9 cellular contexts compared by ENCODE assay signal in genomic region chr17:74528491-74529199, GRCh38. TPM values are rescaled to one million over a fixed set of nuclear protein-coding genes. Genes with fewer than 3 reads are reported as not detected.
DNase-seq lines count a peak whose midpoint lies in the region; ATAC-seq and TF ChIP-seq lines count a peak whose summit lies in the region.
"Had no signal": no experiment of that assay in that cellular context is flagged by ENCODE, and none has a peak within 500 bp of the region (broad histone marks: within the 10 kb centered on the region; RNA-seq: fewer than 3 reads in every experiment).

No MANE protein-coding gene starts in this region.

- POLR2A ChIA-PET in activated CD4-positive, alpha-beta T cell treated with anti-CD3 and anti-CD28 coated beads for 36 hours (lab: Charles Lee) = no interaction called here

- ATAC-seq in activated CD4-positive, alpha-beta T cell treated with anti-CD3 and anti-CD28 coated beads for 36 hours = peak; percentile 44
- ATAC-seq in HG03095 (IDR thresholded peaks at IDR 0.05; ENCODE audit: unreplicated experiment) (peak; percentile 76), HG03045 (IDR thresholded peaks at IDR 0.05; ENCODE audit: unreplicated experiment) (no peak)
- ATAC-seq: A549 had no signal

- intact Hi-C loops in activated CD4-positive, alpha-beta T cell treated with anti-CD3 and anti-CD28 coated beads for 36 hours (cut with DNase I, micrococcal nuclease) = no loop called here
- intact Hi-C loops in breast epithelium (cut with DNase I; ENCODE audit: low total_unique reads) = no loop called here

- no peak for DNase-seq in activated CD4-positive, alpha-beta T cell treated with anti-CD3 and anti-CD28 coated beads for 36 hours
- no peak for DNase-seq in activated CD4-positive, alpha-beta T cell treated with anti-CD3 and anti-CD28 coated beads, Interleukin-2, amount 50 U/mL, for 1 hour
- DNase-seq in breast epithelium (ENCODE audit: low spot score in 2 of 2) (peak; percentile 8 to 27), suprapubic skin (ENCODE audit: low spot score in 2 of 2) (peak; percentile 41 to 43), nephron progenitor cell (no peak), A172 (ENCODE audit: low spot score) (no peak)

- peaks cover 7% of the 10 kb centered on the region for H3K27me3 Mint-ChIP-seq in activated CD4-positive, alpha-beta T cell treated with anti-CD3 and anti-CD28 coated beads for 36 hours
- H3K27me3 Mint-ChIP-seq in nephron progenitor cell (ENCODE audit: low read depth, poor library complexity) = peaks cover 46% of the 10 kb centered on the region

- H3K4me3 Mint-ChIP-seq in activated CD4-positive, alpha-beta T cell treated with anti-CD3 and anti-CD28 coated beads for 36 hours = no peak overlapping the region
- H3K4me3 Mint-ChIP-seq in nephron progenitor cell = no peak overlapping the region

- TF ChIP-seq POLR2A in breast epithelium (IDR thresholded peaks at IDR 0.05) = no peak
- TF ChIP-seq POLR2A in suprapubic skin (IDR thresholded peaks at IDR 0.05) = no peak

- H3K4me3 ChIP-seq in breast epithelium (no peak overlapping the region), suprapubic skin (no peak overlapping the region)
- H3K4me3 ChIP-seq: A549 had no signal

- H3K27ac ChIP-seq in breast epithelium (no peak overlapping the region), suprapubic skin (no peak overlapping the region)
- H3K27ac ChIP-seq: A549 had no signal

- H3K27ac Mint-ChIP-seq in activated CD4-positive, alpha-beta T cell treated with anti-CD3 and anti-CD28 coated beads for 36 hours = no peak overlapping the region
- H3K27ac Mint-ChIP-seq in nephron progenitor cell = no peak overlapping the region

- CTCF ChIA-PET in activated CD4-positive, alpha-beta T cell treated with anti-CD3 and anti-CD28 coated beads for 36 hours (lab: Charles Lee) = interaction anchor here (0.6 to 1.5 kb wide), 5 partner anchors 19 to 333 kb away, joined by 3 to 4 read pairs (median 3); no protein-coding TSS in a partner anchor

- H3K4me1 Mint-ChIP-seq in activated CD4-positive, alpha-beta T cell treated with anti-CD3 and anti-CD28 coated beads for 36 hours = peaks cover 2% of the 10 kb centered on the region
- no peaks in the 10 kb centered on the region for H3K4me1 Mint-ChIP-seq in nephron progenitor cell

- TF ChIP-seq CTCF in breast epithelium (IDR thresholded peaks at IDR 0.05) (no peak), suprapubic skin (IDR thresholded peaks at IDR 0.05) (no peak), nephron progenitor cell (IDR thresholded peaks at IDR 0.05) (no peak)

- no peaks in the 10 kb centered on the region for H3K9me3 Mint-ChIP-seq in activated CD4-positive, alpha-beta T cell treated with anti-CD3 and anti-CD28 coated beads for 36 hours (ENCODE audit: low read depth)
- peaks cover 5% of the 10 kb centered on the region for H3K9me3 Mint-ChIP-seq in nephron progenitor cell

- H3K36me3 ChIP-seq in breast epithelium (no peaks in the 10 kb centered on the region), suprapubic skin (no peaks in the 10 kb centered on the region)

- H3K36me3 Mint-ChIP-seq in activated CD4-positive, alpha-beta T cell treated with anti-CD3 and anti-CD28 coated beads for 36 hours (ENCODE audit: low read depth) = no peaks in the 10 kb centered on the region
- no peaks in the 10 kb centered on the region for H3K36me3 Mint-ChIP-seq in nephron progenitor cell (ENCODE audit: low read depth)

- WGBS in suprapubic skin = 74% methylated on average over 8 of the region's 8 CpGs

- H3K9me3 ChIP-seq in breast epithelium (peaks cover 0 to 2% of the 10 kb centered on the region in 2 donors), suprapubic skin (no peaks in the 10 kb centered on the region)

- H3K27me3 ChIP-seq in breast epithelium = no peaks in the 10 kb centered on the region
- peaks cover 2% of the 10 kb centered on the region for H3K27me3 ChIP-seq in suprapubic skin

- no peak for TF ChIP-seq EP300 in suprapubic skin (IDR thresholded peaks at IDR 0.05)

- H3K4me1 ChIP-seq in breast epithelium (no peaks in the 10 kb centered on the region), suprapubic skin (no peaks in the 10 kb centered on the region)
- H3K4me1 ChIP-seq: A549 had no signal

RNA-seq across cellular contexts. Expression of gene CD300LB, which starts 2.6 kb away (rescaled TPM):
- total RNA-seq in activated CD4-positive, alpha-beta T cell treated with anti-CD3 and anti-CD28 coated beads for 36 hours = not detected
- total RNA-seq in breast epithelium = under 1 TPM in 2 of 3 donors, not detected in 1; 0.32 to 0.88 TPM
- total RNA-seq in suprapubic skin = not detected
- total RNA-seq in A172 (2014; rRNA removed; shearing (Covaris generic)) = not detected in 2 replicates

RNA-seq across cellular contexts. Expression of gene CD300C, which starts 17.3 kb away (rescaled TPM):
- total RNA-seq in activated CD4-positive, alpha-beta T cell treated with anti-CD3 and anti-CD28 coated beads for 36 hours = not detected
- total RNA-seq in breast epithelium = 1 to 10 TPM in 1 of 3 donors, under 1 TPM in 2; 0.33 to 2.1 (median 0.59) TPM
- under 1 TPM; 0.31 to 0.80 (median 0.53) TPM for total RNA-seq in suprapubic skin
- total RNA-seq in A172 (2014; rRNA removed; shearing (Covaris generic)) = 0.45 and 0.46 TPM in 2 replicates

RNA-seq across cellular contexts. Expression of gene CD300H, which starts 38.7 kb away (rescaled TPM):
- not detected for total RNA-seq in activated CD4-positive, alpha-beta T cell treated with anti-CD3 and anti-CD28 coated beads for 36 hours
- total RNA-seq in breast epithelium (1 to 10 TPM in 1 of 3 donors, not detected in 2; 1.5 TPM), suprapubic skin (not detected)
- total RNA-seq in A172 (2014; rRNA removed; shearing (Covaris generic)) = not detected in 2 replicates

Comparison
In these comparisons a context has a peak if more than half of its experiments do, and no peak if none do; other contexts are left out.
1. DNase-seq: peak in breast epithelium (2 of 2) and suprapubic skin (2 of 2); none in activated CD4-positive, alpha-beta T cell treated with anti-CD3 and anti-CD28 coated beads for 36 hours (single experiment), activated CD4-positive, alpha-beta T cell treated with anti-CD3 and anti-CD28 coated beads, Interleukin-2, amount 50 U/mL, for 1 hour (single experiment), nephron progenitor cell (single experiment) and A172 (single experiment).